In genomic region chr5:145979270-145980223, GRCh38 we compare ENCODE assay signal across 1 cellular context.
A peak's percentile ranks its signal among the peaks of the same experiment; 100 is the strongest.
TF ChIP-seq lines count a peak whose summit lies in the region.

No MANE protein-coding gene starts in this region.

TF ChIP-seq in HepG2, 621 proteins besides CTCF, POLR2A, EP300 and RAD21 (continued from another document and continues in another):
- TF ChIP-seq ZBTB40 (IDR thresholded peaks at IDR 0.05), result no peak
- no peak; the same call in 1 of the 2 replicates for TF ChIP-seq ZBTB40 (CRISPR knock-in tag; IDR thresholded peaks at IDR 0.05)
- no peak for TF ChIP-seq ZNF530 (CRISPR knock-in tag; IDR thresholded peaks at IDR 0.05; ENCODE audit: low read depth)
- no peak for TF ChIP-seq HOXA9 (CRISPR knock-in tag; IDR thresholded peaks at IDR 0.05; ENCODE audit: borderline replicate concordance)
- TF ChIP-seq HNF1A (IDR thresholded peaks at IDR 0.05; ENCODE audit: low read depth), result peak; percentile 98
- peak; percentile 99 for TF ChIP-seq HNF1A (CRISPR knock-in tag; IDR thresholded peaks at IDR 0.05; ENCODE audit: borderline replicate concordance)
- TF ChIP-seq FUBP1 (CRISPR knock-in tag; IDR thresholded peaks at IDR 0.05; ENCODE audit: borderline replicate concordance), result no peak
- no peak for TF ChIP-seq MBNL3 (CRISPR knock-in tag; conservative IDR thresholded peaks at IDR 0.05)
- no peak for TF ChIP-seq RELA (CRISPR knock-in tag; IDR thresholded peaks at IDR 0.05)
- no peak for TF ChIP-seq ZKSCAN5 (CRISPR knock-in tag; IDR thresholded peaks at IDR 0.05)
- no peak for TF ChIP-seq FOXO4 (CRISPR knock-in tag; conservative IDR thresholded peaks at IDR 0.05)
- no peak for TF ChIP-seq ZXDC (CRISPR knock-in tag; IDR thresholded peaks at IDR 0.05)
- TF ChIP-seq ZUFSP (CRISPR knock-in tag; IDR thresholded peaks at IDR 0.05; ENCODE audit: borderline replicate concordance), result no peak
- TF ChIP-seq HOXA3 (CRISPR knock-in tag; IDR thresholded peaks at IDR 0.05), result peak; percentile 68
- TF ChIP-seq HNRNPL (IDR thresholded peaks at IDR 0.05; ENCODE audit: low read depth, low read length), result no peak
- no peak for TF ChIP-seq NFE2L2 (IDR thresholded peaks at IDR 0.05; ENCODE audit: low read length)
- no peak for TF ChIP-seq ZSCAN21 (CRISPR knock-in tag; IDR thresholded peaks at IDR 0.05; ENCODE audit: borderline replicate concordance)
- no peak for TF ChIP-seq ZNF879 (CRISPR knock-in tag; IDR thresholded peaks at IDR 0.05)
- TF ChIP-seq ZNF572 (CRISPR knock-in tag; IDR thresholded peaks at IDR 0.05), result no peak
- TF ChIP-seq ATF7 (IDR thresholded peaks at IDR 0.05), result no peak
- TF ChIP-seq ATF7 (CRISPR knock-in tag; IDR thresholded peaks at IDR 0.05), result no peak
- no peak for TF ChIP-seq RFX5 (IDR thresholded peaks at IDR 0.05; ENCODE audit: low read depth, low read length)
- TF ChIP-seq NONO (IDR thresholded peaks at IDR 0.05), result no peak
- no peak for TF ChIP-seq NONO (CRISPR knock-in tag; conservative IDR thresholded peaks at IDR 0.05)
- no peak for TF ChIP-seq HMGA1 (CRISPR knock-in tag; conservative IDR thresholded peaks at IDR 0.05)
- no peak for TF ChIP-seq ZNF430 (CRISPR knock-in tag; IDR thresholded peaks at IDR 0.05)
- TF ChIP-seq TEAD2 (CRISPR knock-in tag; IDR thresholded peaks at IDR 0.05), result no peak
- TF ChIP-seq ZNF780A (CRISPR knock-in tag; IDR thresholded peaks at IDR 0.05), result no peak
- TF ChIP-seq ZNF790 (CRISPR knock-in tag; IDR thresholded peaks at IDR 0.05; ENCODE audit: borderline replicate concordance), result no peak
- no peak for TF ChIP-seq ZBTB26 (CRISPR knock-in tag; IDR thresholded peaks at IDR 0.05; ENCODE audit: borderline replicate concordance)
- TF ChIP-seq ZNF543 (CRISPR knock-in tag; IDR thresholded peaks at IDR 0.05), result peak; percentile 33; the same call in 1 of the 2 replicates
- no peak for TF ChIP-seq ZBTB34 (CRISPR knock-in tag; IDR thresholded peaks at IDR 0.05)
- 0 out of 2 replicates have a peak, but pooled peaks have one; percentile 57 for TF ChIP-seq RXRB (CRISPR knock-in tag; IDR thresholded peaks at IDR 0.05; ENCODE audit: borderline replicate concordance)
- TF ChIP-seq ZFP41 (CRISPR knock-in tag; IDR thresholded peaks at IDR 0.05; ENCODE audit: borderline replicate concordance), result no peak
- TF ChIP-seq FOSL2 (CRISPR knock-in tag; IDR thresholded peaks at IDR 0.05), result peak; percentile 59
- TF ChIP-seq CCAR2 (optimal IDR thresholded peaks at IDR 0.05; ENCODE audit: low read depth, low read length), result no peak
- TF ChIP-seq PHF21A (CRISPR knock-in tag; IDR thresholded peaks at IDR 0.05), result peak; percentile 92
- TF ChIP-seq TOPORS (CRISPR knock-in tag; IDR thresholded peaks at IDR 0.05), result no peak
